In the genomic region with DNA sequence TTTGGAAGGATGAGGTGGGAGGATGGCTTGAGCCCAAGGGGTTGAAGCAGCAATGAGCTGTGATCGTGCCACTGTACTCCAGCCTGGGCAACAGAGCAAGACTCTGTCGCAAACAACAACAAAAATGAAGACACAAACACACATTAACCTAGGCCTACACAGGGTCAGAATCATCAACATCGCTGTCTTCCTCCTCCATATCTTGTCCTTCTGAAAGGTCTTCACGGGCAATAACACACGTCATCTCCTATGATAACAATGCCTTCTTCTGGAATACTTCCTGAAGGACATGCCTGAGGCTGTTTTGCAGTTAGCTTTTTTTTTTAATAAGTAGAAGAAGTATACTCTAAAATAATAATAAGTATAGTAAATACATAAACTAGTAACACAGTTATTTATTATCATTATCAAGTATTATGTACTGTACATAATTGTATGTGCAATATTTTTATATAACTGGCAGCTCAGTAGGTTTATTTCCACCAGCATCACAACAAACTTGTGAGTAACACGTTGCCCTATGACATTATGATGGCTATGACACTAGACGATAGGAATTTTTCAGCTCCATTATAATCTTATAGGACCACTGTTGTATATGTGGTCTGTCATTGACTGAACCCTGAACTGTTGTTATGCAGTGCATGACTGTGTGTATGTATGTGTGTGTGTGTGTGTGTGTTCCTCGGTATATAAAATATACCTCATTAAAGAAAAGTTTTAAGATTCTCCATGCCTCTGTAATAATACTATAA, we compare ENCODE assay signal across 20 cellular contexts.
A peak's percentile ranks its signal among the peaks of the same experiment; 100 is the strongest.
DNase-seq lines count a peak whose midpoint lies in the region; ATAC-seq and TF ChIP-seq lines count a peak whose summit lies in the region.
"Had no signal": no experiment of that assay in that cellular context is flagged by ENCODE, and none has a peak within 500 bp of the region (broad histone marks: within the 10 kb centered on the region; RNA-seq: fewer than 3 reads in every experiment).

No MANE protein-coding gene starts in this region.

- TF ChIP-seq CTCF in astrocyte of the spinal cord (IDR thresholded peaks at IDR 0.05; ENCODE audit: low read depth, low read length) (no peak), foreskin fibroblast (IDR thresholded peaks at IDR 0.05; ENCODE audit: low read depth, low read length) (no peak), thoracic aorta (IDR thresholded peaks at IDR 0.05) (no peak), esophagus muscularis mucosa (IDR thresholded peaks at IDR 0.05) (no peak)

- no peak overlapping the region for H3K4me3 Mint-ChIP-seq in activated CD4-positive, alpha-beta T cell treated with anti-CD3 and anti-CD28 coated beads, Interleukin-2, amount 10 ng/mL, durations not matched to agents 24 days and 14 days
- H3K4me3 Mint-ChIP-seq: activated naive CD8-positive, alpha-beta T cell; activated T-helper 17 cell treated with anti-CD3 and anti-CD28 coated beads, Interleukin-2, amount 50 U/mL, for 72 hours had no signal

- no peak overlapping the region for H3K27ac Mint-ChIP-seq in activated CD4-positive, alpha-beta T cell treated with anti-CD3 and anti-CD28 coated beads, Interleukin-2, amount 10 ng/mL, durations not matched to agents 24 days and 14 days
- H3K27ac Mint-ChIP-seq: activated naive CD8-positive, alpha-beta T cell; activated T-helper 17 cell treated with anti-CD3 and anti-CD28 coated beads, Interleukin-2, amount 50 U/mL, for 72 hours had no signal

- peak; percentile 43 for DNase-seq in activated CD4-positive, alpha-beta T cell treated with anti-CD3 and anti-CD28 coated beads, Interleukin-2, amount 10 ng/mL, durations not matched to agents 24 days and 14 days
- DNase-seq in activated CD4-positive, alpha-beta T cell treated with anti-CD3 and anti-CD28 coated beads, Interleukin-2, amount 50 U/mL, for 4 hours: no peak
- DNase-seq in astrocyte of the spinal cord (ENCODE audit: low read depth, low spot score): peak; percentile 47
- DNase-seq in foreskin fibroblast: peak; percentile 56 to 62
- DNase-seq in thoracic aorta (ENCODE audit: low spot score): no peak
- DNase-seq in esophagus muscularis mucosa (ENCODE audit: extremely low spot score): no peak
- DNase-seq in GM19240 (ENCODE audit: insufficient read length, low spot score): no peak
- DNase-seq in NCI-H2081 treated with DMSO at 0.1 percent for 48 hours (lab: John Stamatoyannopoulos, UW): no peak
- DNase-seq: activated CD4-positive, alpha-beta T cell treated with anti-CD3 and anti-CD28 coated beads for 4 hours; DMS79; NCI-H1436 treated with DMSO at 0.1 percent for 48 hours; NCI-H748 treated with DMSO at 0.1 percent for 48 hours; SHP77 treated with DMSO at 0.1 percent for 48 hours; small intestine; stimulated activated naive CD8-positive, alpha-beta T cell treated with anti-CD3 and anti-CD28 coated beads, Interleukin-15, Interleukin-2, amounts not matched to agents 100 U/mL and 50 U/mL, for 24 hours had no signal

- in situ Hi-C loops in astrocyte of the spinal cord (cut with HindIII; ENCODE audit: low sequenced_read_pairs): no loop called here

- no peaks in the 10 kb centered on the region for H3K27me3 ChIP-seq in thoracic aorta (replicated peaks; ENCODE audit: insufficient read depth)
- no peaks in the 10 kb centered on the region for H3K27me3 ChIP-seq in esophagus muscularis mucosa
- H3K27me3 ChIP-seq: tibial nerve had no signal

- intact Hi-C loops in activated CD4-positive, alpha-beta T cell treated with anti-CD3 and anti-CD28 coated beads, Interleukin-2, amount 10 ng/mL, durations not matched to agents 24 days and 14 days (cut with micrococcal nuclease): no loop called here
- intact Hi-C loops in esophagus muscularis mucosa (cut with DNase I): no loop called here

- H3K36me3 ChIP-seq in thoracic aorta: no peaks in the 10 kb centered on the region
- H3K36me3 ChIP-seq in esophagus muscularis mucosa: no peaks in the 10 kb centered on the region
- H3K36me3 ChIP-seq: tibial nerve had no signal

- no peak for TF ChIP-seq POLR2A in esophagus muscularis mucosa (IDR thresholded peaks at IDR 0.05; ENCODE audit: low read depth)

- no peaks in the 10 kb centered on the region for H3K4me1 Mint-ChIP-seq in activated CD4-positive, alpha-beta T cell treated with anti-CD3 and anti-CD28 coated beads, Interleukin-2, amount 10 ng/mL, durations not matched to agents 24 days and 14 days
- H3K4me1 Mint-ChIP-seq: activated T-helper 17 cell treated with anti-CD3 and anti-CD28 coated beads, Interleukin-2, amount 50 U/mL, for 72 hours had no signal

- 84% methylated on average over 8 of the region's 8 CpGs for WGBS in esophagus muscularis mucosa

- ATAC-seq in thoracic aorta (ENCODE audit: insufficient number of reproducible peaks, low FRiP score, low read depth): peak; percentile 50
- ATAC-seq: activated T-helper 17 cell treated with anti-CD3 and anti-CD28 coated beads, Interleukin-2, amount 50 U/mL, for 72 hours; left lobe of liver; stimulated activated naive CD8-positive, alpha-beta T cell treated with anti-CD3 and anti-CD28 coated beads, Interleukin-15, Interleukin-2, amounts not matched to agents 100 U/mL and 50 U/mL, for 24 hours had no signal

- no peaks in the 10 kb centered on the region for H3K9me3 Mint-ChIP-seq in activated CD4-positive, alpha-beta T cell treated with anti-CD3 and anti-CD28 coated beads, Interleukin-2, amount 10 ng/mL, durations not matched to agents 24 days and 14 days
- H3K9me3 Mint-ChIP-seq: activated T-helper 17 cell treated with anti-CD3 and anti-CD28 coated beads, Interleukin-2, amount 50 U/mL, for 72 hours had no signal

- H3K9me3 ChIP-seq in thoracic aorta (no peaks in the 10 kb centered on the region), esophagus muscularis mucosa (no peaks in the 10 kb centered on the region)
- H3K9me3 ChIP-seq: tibial nerve had no signal

- no peaks in the 10 kb centered on the region for H3K4me1 ChIP-seq in thoracic aorta (ENCODE audit: control insufficient read depth in 1 of 2, low read depth in 2 of 2)
- H3K4me1 ChIP-seq in esophagus muscularis mucosa: no peaks in the 10 kb centered on the region
- H3K4me1 ChIP-seq: tibial nerve had no signal

- no peaks in the 10 kb centered on the region for H3K36me3 Mint-ChIP-seq in activated CD4-positive, alpha-beta T cell treated with anti-CD3 and anti-CD28 coated beads, Interleukin-2, amount 10 ng/mL, durations not matched to agents 24 days and 14 days (ENCODE audit: low read depth)
- H3K36me3 Mint-ChIP-seq: activated naive CD8-positive, alpha-beta T cell had no signal

- no peak overlapping the region for H3K4me3 ChIP-seq in astrocyte of the spinal cord (ENCODE audit: low read depth, low read length)
- H3K4me3 ChIP-seq in foreskin fibroblast (ENCODE audit: low read depth in 1 of 2, low read length in 2 of 2): no peak overlapping the region
- H3K4me3 ChIP-seq in thoracic aorta: no peak overlapping the region
- no peak overlapping the region for H3K4me3 ChIP-seq in esophagus muscularis mucosa
- H3K4me3 ChIP-seq: tibial nerve had no signal

- H3K27ac ChIP-seq in thoracic aorta (no peak overlapping the region), esophagus muscularis mucosa (replicated peaks in 1 of 4) (no peak overlapping the region)
- H3K27ac ChIP-seq: 22Rv1, tibial nerve had no signal

- peaks cover 24% of the 10 kb centered on the region for H3K27me3 Mint-ChIP-seq in activated CD4-positive, alpha-beta T cell treated with anti-CD3 and anti-CD28 coated beads, Interleukin-2, amount 10 ng/mL, durations not matched to agents 24 days and 14 days
- H3K27me3 Mint-ChIP-seq: activated naive CD8-positive, alpha-beta T cell; activated T-helper 17 cell treated with anti-CD3 and anti-CD28 coated beads, Interleukin-2, amount 50 U/mL, for 72 hours had no signal

- no peak for TF ChIP-seq EP300 in esophagus muscularis mucosa (IDR thresholded peaks at IDR 0.05)

Comparison
In these comparisons a context has a peak if more than half of its experiments do, and no peak if none do; other contexts are left out.
1. DNase-seq: peak in activated CD4-positive, alpha-beta T cell treated with anti-CD3 and anti-CD28 coated beads, Interleukin-2, amount 10 ng/mL, durations not matched to agents 24 days and 14 days (single experiment), astrocyte of the spinal cord (single experiment) and foreskin fibroblast (2 of 2); none in activated CD4-positive, alpha-beta T cell treated with anti-CD3 and anti-CD28 coated beads, Interleukin-2, amount 50 U/mL, for 4 hours (0 of 2), thoracic aorta (single experiment), esophagus muscularis mucosa (single experiment), GM19240 (single experiment) and NCI-H2081 treated with DMSO at 0.1 percent for 48 hours (single experiment).